Comparison of ENCODE assay signal across 23 cellular contexts in genomic region chr5:149902177-149902576, GRCh38. TPM values are rescaled to one million over a fixed set of nuclear protein-coding genes. Genes with fewer than 3 reads are reported as not detected.
DNase-seq lines count a peak whose midpoint lies in the region; ATAC-seq and TF ChIP-seq lines count a peak whose summit lies in the region.
"Had no signal": no experiment of that assay in that cellular context is flagged by ENCODE, and none has a peak within 500 bp of the region (broad histone marks: within the 10 kb centered on the region; RNA-seq: fewer than 3 reads in every experiment).

No MANE protein-coding gene starts in this region.

- no peak overlapping the region for H3K9ac ChIP-seq in HCT116 (ENCODE audit: low read length)
- H3K9ac ChIP-seq: BLaER1 had no signal

- no peaks in the 10 kb centered on the region for H3K36me3 Mint-ChIP-seq in WTC11
- no peaks in the 10 kb centered on the region for H3K36me3 Mint-ChIP-seq in CD8-positive, alpha-beta T cell
- no peaks in the 10 kb centered on the region for H3K36me3 Mint-ChIP-seq in CD4-positive, alpha-beta T cell (ENCODE audit: low read depth)
- H3K36me3 Mint-ChIP-seq: activated naive CD4-positive, alpha-beta T cell treated with anti-CD3 and anti-CD28 coated beads, Interleukin-2, amount 50 U/mL, for 72 hours; stimulated activated naive B cell treated with anti-CD40 and anti-IgM and Interleukin-4, amounts not matched to agents 10 μg/mL and 1 μg/mL and 100 μg/mL, for 72 hours had no signal

- peak; percentile 76 for ATAC-seq in HCT116
- ATAC-seq in WTC11 = peak; percentile 71
- no peak for ATAC-seq in CD8-positive, alpha-beta T cell
- ATAC-seq in GM19395 (IDR thresholded peaks at IDR 0.05; ENCODE audit: unreplicated experiment) = no peak
- no peak for ATAC-seq in CD4-positive, alpha-beta T cell (ENCODE audit: poor library complexity)
- ATAC-seq: activated naive CD4-positive, alpha-beta T cell treated with anti-CD3 and anti-CD28 coated beads, Interleukin-2, amount 50 U/mL, for 72 hours; stimulated activated naive B cell treated with anti-CD40 and anti-IgM and Interleukin-4, amounts not matched to agents 10 μg/mL and 1 μg/mL and 100 μg/mL, for 72 hours had no signal

- intact Hi-C loops in HCT116 (cut with micrococcal nuclease) = loop anchor here (5.0 kb wide), 1 partner anchor 530 kb away; no protein-coding TSS in a partner anchor
- intact Hi-C loops in CD8-positive, alpha-beta T cell (cut with DNase I, micrococcal nuclease) = no loop called here
- intact Hi-C loops in CD4-positive, alpha-beta T cell (cut with DNase I, micrococcal nuclease) = no loop called here

- H3K4me3 ChIP-seq in AG04450 (ENCODE audit: low read depth, low read length) = no peak overlapping the region
- H3K4me3 ChIP-seq in HCT116 (replicated peaks in 1 of 2; ENCODE audit: low read depth in 1 of 2, low read length in 2 of 2) = no peak overlapping the region
- H3K4me3 ChIP-seq in CD8-positive, alpha-beta T cell (ENCODE audit: low read depth, low read length) = no peak overlapping the region
- H3K4me3 ChIP-seq: BLaER1, cardiac muscle cell, skin epidermis, transverse colon had no signal

- peak; percentile 25; the same call in 1 of the 2 replicates for TF ChIP-seq CTCF in AG04450 (IDR thresholded peaks at IDR 0.05; ENCODE audit: low read depth, low read length)
- peak; percentile 24 to 41 (median 24); a peak in 3 of 6 replicates for TF ChIP-seq CTCF in HCT116 (IDR thresholded peaks at IDR 0.05 in 2 of 3, conservative IDR thresholded peaks at IDR 0.05 in 1 of 3; ENCODE audit: borderline replicate concordance in 1 of 3, insufficient read depth in 1 of 3, low read depth in 2 of 3, low read length in 2 of 3)
- no peak for TF ChIP-seq CTCF in WTC11 (IDR thresholded peaks at IDR 0.05)
- no peak for TF ChIP-seq CTCF in CD8-positive, alpha-beta T cell (IDR thresholded peaks at IDR 0.05)
- no peak for TF ChIP-seq CTCF in CD4-positive, alpha-beta T cell (IDR thresholded peaks at IDR 0.05)

- no peak for TF ChIP-seq POLR2A in HCT116 (IDR thresholded peaks at IDR 0.05; ENCODE audit: borderline replicate concordance, extremely low read depth, insufficient read depth, insufficient read length)

- H3K27ac ChIP-seq in AG04450 (ENCODE audit: low read depth, low read length) (no peak overlapping the region), HCT116 (ENCODE audit: low read depth, low read length) (no peak overlapping the region)
- no peak overlapping the region for H3K27ac ChIP-seq in CD8-positive, alpha-beta T cell (ENCODE audit: low read depth, low read length)
- H3K27ac ChIP-seq in CD4-positive, alpha-beta T cell (ENCODE audit: low read depth, low read length) = no peak overlapping the region
- H3K27ac ChIP-seq: BLaER1, cardiac muscle cell, skin epidermis, transverse colon had no signal

- H3K79me2 ChIP-seq in HCT116 (ENCODE audit: insufficient read depth, low read length) = no peaks in the 10 kb centered on the region

- DNase-seq in AG04450 (ENCODE audit: low read depth, low spot score) (no peak), HCT116 (ENCODE audit: low read depth, low spot score) (no peak), WTC11 (ENCODE audit: low spot score) (no peak), iPS DF 4.7 (ENCODE audit: extremely low read depth, low spot score) (peak; percentile 7)
- no peak for DNase-seq in CD8-positive, alpha-beta T cell
- DNase-seq in activated effector memory CD4-positive, alpha-beta T cell treated with anti-CD3 and anti-CD28 coated beads, Interleukin-2, amount 50 U/mL, for 16 hours = no peak
- DNase-seq in CD4-positive, alpha-beta T cell = no peak
- DNase-seq: activated CD4-positive, CD25-positive, alpha-beta regulatory T cell treated with anti-CD3 and anti-CD28 coated beads, Interleukin-2, amount 50 U/mL, for 72 hours; DMS79; KG1; kidney; NCI-H1694 treated with DMSO at 0.1 percent for 48 hours; nucleus accumbens; RPMI8226; stimulated activated naive B cell treated with anti-CD40 and anti-IgM and Interleukin-4, amounts not matched to agents 10 μg/mL and 1 μg/mL and 100 μg/mL, for 72 hours; transverse colon had no signal

- no peak overlapping the region for H3K4me3 Mint-ChIP-seq in WTC11
- no peak overlapping the region for H3K4me3 Mint-ChIP-seq in CD8-positive, alpha-beta T cell
- H3K4me3 Mint-ChIP-seq in CD4-positive, alpha-beta T cell = no peak overlapping the region
- H3K4me3 Mint-ChIP-seq: stimulated activated naive B cell treated with anti-CD40 and anti-IgM and Interleukin-4, amounts not matched to agents 10 μg/mL and 1 μg/mL and 100 μg/mL, for 72 hours; T-helper 1 cell treated with Interleukin-12 subunit alpha and Interleukin-12 subunit beta and Interleukin-4 antibody, amounts not matched to agents 30 μg/mL and 1 μg/mL, for 36 hours had no signal

- no peaks in the 10 kb centered on the region for H3K9me2 ChIP-seq in HCT116 (ENCODE audit: insufficient read depth)

- BruUV-seq in HCT116 (replicated peaks; lab: Mats Ljungman, UMichigan) = no TSS peak

- H3K36me3 ChIP-seq in HCT116 (ENCODE audit: control insufficient read depth in 1 of 2, insufficient read depth in 2 of 2, low read length in 2 of 2) = no peaks in the 10 kb centered on the region
- H3K36me3 ChIP-seq in CD8-positive, alpha-beta T cell (ENCODE audit: insufficient read depth, low read length) = no peaks in the 10 kb centered on the region
- H3K36me3 ChIP-seq: BLaER1, cardiac muscle cell, transverse colon had no signal

- POLR2A ChIA-PET in AG04450 (lab: Yijun Ruan, JAX) = no interaction called here
- POLR2A ChIA-PET in HCT116 (lab: Charles Lee) = interaction anchor here (1.0 to 1.3 kb wide), 2 partner anchors 58 to 60 kb away, joined by 3 to 5 read pairs; partner anchors contain the start of gene SLC26A2
- POLR2A ChIA-PET in WTC11 (lab: Charles Lee) = no interaction called here
- POLR2A ChIA-PET in CD8-positive, alpha-beta T cell (lab: Charles Lee) = interaction anchor here (0.5 kb wide), 1 partner anchor 67 kb away, joined by 6 read pairs; no protein-coding TSS in a partner anchor
- POLR2A ChIA-PET in CD4-positive, alpha-beta T cell (lab: Charles Lee) = no interaction called here

- no peaks in the 10 kb centered on the region for H4K20me1 ChIP-seq in HCT116 (ENCODE audit: insufficient read depth)
- H4K20me1 ChIP-seq: BLaER1 had no signal

- peaks cover 0 to 5% of the 10 kb centered on the region in 2 experiments; a peak in 1 of 4 replicates for H3K4me1 ChIP-seq in HCT116 (ENCODE audit: control insufficient read depth in 1 of 2, insufficient read depth in 2 of 2, low read length in 2 of 2)
- no peaks in the 10 kb centered on the region for H3K4me1 ChIP-seq in CD8-positive, alpha-beta T cell (ENCODE audit: insufficient read depth, low read length)

- H3K27ac Mint-ChIP-seq in WTC11 = no peak overlapping the region
- no peak overlapping the region for H3K27ac Mint-ChIP-seq in CD8-positive, alpha-beta T cell
- H3K27ac Mint-ChIP-seq in CD4-positive, alpha-beta T cell = no peak overlapping the region
- H3K27ac Mint-ChIP-seq: activated naive CD4-positive, alpha-beta T cell treated with anti-CD3 and anti-CD28 coated beads, Interleukin-2, amount 50 U/mL, for 72 hours; stimulated activated naive B cell treated with anti-CD40 and anti-IgM and Interleukin-4, amounts not matched to agents 10 μg/mL and 1 μg/mL and 100 μg/mL, for 72 hours; T-helper 1 cell treated with Interleukin-12 subunit alpha and Interleukin-12 subunit beta and Interleukin-4 antibody, amounts not matched to agents 30 μg/mL and 1 μg/mL, for 36 hours had no signal

- RAD21 ChIA-PET in HCT116 (lab: Charles Lee; ENCODE audit: low non-redundant PET in 1 of 2, low total read pairs in 2 of 2, uncharacterized antibody in 2 of 2, unreplicated experiment in 2 of 2) = interaction anchor here (0.7 to 1.0 kb wide), 3 partner anchors 38 to 89 kb away, joined by 3 to 5 read pairs (median 4); no protein-coding TSS in a partner anchor

- H3K27me3 ChIP-seq in AG04450 (ENCODE audit: control insufficient read depth, insufficient read depth, low read length) (peaks cover 22% of the 10 kb centered on the region), HCT116 (ENCODE audit: insufficient read depth, low read length) (peaks cover 4% of the 10 kb centered on the region; the same call in 1 of the 2 replicates)
- no peaks in the 10 kb centered on the region for H3K27me3 ChIP-seq in CD8-positive, alpha-beta T cell (ENCODE audit: insufficient read depth, low read length)
- no peaks in the 10 kb centered on the region for H3K27me3 ChIP-seq in CD4-positive, alpha-beta T cell (ENCODE audit: control insufficient read depth, insufficient read depth, low read length)
- H3K27me3 ChIP-seq: BLaER1, cardiac muscle cell, transverse colon had no signal

- no peak overlapping the region for H3K4me2 ChIP-seq in HCT116 (ENCODE audit: low read length)
- H3K4me2 ChIP-seq: BLaER1 had no signal

- CTCF ChIA-PET in AG04450 (lab: Charles Lee) = interaction anchor here (0.6 to 1.4 kb wide), 2 partner anchors 24 to 58 kb away, joined by 3 to 5 read pairs; partner anchors contain the start of gene SLC26A2
- CTCF ChIA-PET in HCT116 (lab: Charles Lee) = interaction anchor here (1.0 kb wide), 2 partner anchors 60 to 88 kb away, joined by 4 read pairs; no protein-coding TSS in a partner anchor
- CTCF ChIA-PET in WTC11 (lab: Charles Lee) = interaction anchor here (0.6 to 1.6 kb wide), 14 partner anchors 9 to 1048 kb away, joined by 3 to 12 read pairs (median 4); partner anchors contain the start of gene SLC26A2
- CTCF ChIA-PET in CD8-positive, alpha-beta T cell (lab: Charles Lee) = no interaction called here
- CTCF ChIA-PET in CD4-positive, alpha-beta T cell (lab: Charles Lee) = no interaction called here

- no peak overlapping the region for H2AFZ ChIP-seq in HCT116 (ENCODE audit: low read depth, low read length, poor library complexity, severe bottlenecking)

- peak; percentile 42; the same call in 1 of the 2 replicates for TF ChIP-seq RAD21 in HCT116 (IDR thresholded peaks at IDR 0.05; ENCODE audit: low read depth)

- H3K27me3 Mint-ChIP-seq in WTC11 (ENCODE audit: low read depth) = no peaks in the 10 kb centered on the region
- H3K27me3 Mint-ChIP-seq in CD8-positive, alpha-beta T cell (ENCODE audit: low read depth) = peaks cover 17% of the 10 kb centered on the region
- peaks cover 17% of the 10 kb centered on the region for H3K27me3 Mint-ChIP-seq in CD4-positive, alpha-beta T cell

- H3K9me3 Mint-ChIP-seq in WTC11 = no peaks in the 10 kb centered on the region
- H3K9me3 Mint-ChIP-seq in CD8-positive, alpha-beta T cell = no peaks in the 10 kb centered on the region
- no peaks in the 10 kb centered on the region for H3K9me3 Mint-ChIP-seq in CD4-positive, alpha-beta T cell
- H3K9me3 Mint-ChIP-seq: activated naive CD4-positive, alpha-beta T cell treated with anti-CD3 and anti-CD28 coated beads, Interleukin-2, amount 50 U/mL, for 72 hours; stimulated activated naive B cell treated with anti-CD40 and anti-IgM and Interleukin-4, amounts not matched to agents 10 μg/mL and 1 μg/mL and 100 μg/mL, for 72 hours; T-helper 1 cell treated with Interleukin-12 subunit alpha and Interleukin-12 subunit beta and Interleukin-4 antibody, amounts not matched to agents 30 μg/mL and 1 μg/mL, for 36 hours had no signal

- no peaks in the 10 kb centered on the region for H3K4me1 Mint-ChIP-seq in WTC11
- peaks cover 6% of the 10 kb centered on the region for H3K4me1 Mint-ChIP-seq in CD8-positive, alpha-beta T cell (ENCODE audit: low read depth)
- H3K4me1 Mint-ChIP-seq in CD4-positive, alpha-beta T cell (ENCODE audit: low read depth) = no peaks in the 10 kb centered on the region

- H3K9me3 ChIP-seq in AG04450 (ENCODE audit: control insufficient read depth, insufficient read depth, low read length) (no peaks in the 10 kb centered on the region), HCT116 (ENCODE audit: control insufficient read depth in 1 of 2, insufficient read depth in 1 of 2, low read depth in 1 of 2, low read length in 2 of 2) (no peaks in the 10 kb centered on the region)
- no peaks in the 10 kb centered on the region for H3K9me3 ChIP-seq in CD8-positive, alpha-beta T cell (ENCODE audit: low read length)
- H3K9me3 ChIP-seq in CD4-positive, alpha-beta T cell (ENCODE audit: control insufficient read depth, low read length) = no peaks in the 10 kb centered on the region
- H3K9me3 ChIP-seq: BLaER1, transverse colon had no signal

RNA-seq across cellular contexts. Expression of gene PDE6A, which starts 42.4 kb away (rescaled TPM):
- not detected in 2 replicates for polyA plus RNA-seq in AG04450 (2011; rRNA removed)
- not detected in 2 replicates for polyA minus RNA-seq in AG04450 (2011; rRNA and poly(A)+ RNA removed)
- not detected for total RNA-seq in HCT116 (2021; ENCODE audit: unreplicated experiment)
- polyA plus RNA-seq in HCT116 (2012) = 0.01 TPM in 1 of 2 replicates, not detected in the other
- total RNA-seq in WTC11 (2021) = not detected in 3 replicates
- not detected for total RNA-seq in CD8-positive, alpha-beta T cell
- total RNA-seq in CD4-positive, alpha-beta T cell = not detected
- total RNA-seq: activated naive CD4-positive, alpha-beta T cell treated with anti-CD3 and anti-CD28 coated beads, Interleukin-2, amount 50 U/mL, for 72 hours; cardiac muscle cell; mononuclear cell had no signal
- polyA plus RNA-seq: cardiac muscle cell had no signal

RNA-seq across cellular contexts. Expression of gene SLC26A2, which starts 58.4 kb away (rescaled TPM):
- polyA plus RNA-seq in AG04450 (2011; rRNA removed) = 6.6 and 9.7 TPM in 2 replicates
- polyA minus RNA-seq in AG04450 (2011; rRNA and poly(A)+ RNA removed) = 10.2 and 21.5 TPM in 2 replicates
- total RNA-seq in HCT116 (2021; ENCODE audit: unreplicated experiment) = 7.8 TPM
- polyA plus RNA-seq in HCT116 (2012) = 1.6 and 2.1 TPM in 2 replicates
- total RNA-seq in WTC11 (2021) = 10.8 to 11.1 TPM (median 11.1 TPM) in 3 replicates
- total RNA-seq in CD8-positive, alpha-beta T cell = 1 to 10 TPM; 2.0 to 2.2 TPM
- 1 to 10 TPM; 2.8 to 4.2 TPM for total RNA-seq in CD4-positive, alpha-beta T cell

Comparison
In these comparisons a context has a peak if more than half of its experiments do, and no peak if none do; other contexts are left out.
1. CTCF ChIP-seq: peak in AG04450 (single experiment) and HCT116 (3 of 3); none in WTC11 (single experiment), CD8-positive, alpha-beta T cell (single experiment) and CD4-positive, alpha-beta T cell (single experiment).
2. ATAC-seq: peak in HCT116 (single experiment) and WTC11 (single experiment); none in CD8-positive, alpha-beta T cell (single experiment), GM19395 (single experiment) and CD4-positive, alpha-beta T cell (single experiment).
3. CTCF ChIA-PET loops: an anchor here in AG04450 (0.6 to 1.4 kb wide), HCT116 (1.0 kb wide) and WTC11 (0.6 to 1.6 kb wide); none called in CD8-positive, alpha-beta T cell and CD4-positive, alpha-beta T cell.
4. POLR2A ChIA-PET loops: an anchor here in HCT116 (1.0 to 1.3 kb wide) and CD8-positive, alpha-beta T cell (0.5 kb wide); none called in AG04450, WTC11 and CD4-positive, alpha-beta T cell.